ENCODE assay signal across 25 cellular contexts in the genomic region with DNA sequence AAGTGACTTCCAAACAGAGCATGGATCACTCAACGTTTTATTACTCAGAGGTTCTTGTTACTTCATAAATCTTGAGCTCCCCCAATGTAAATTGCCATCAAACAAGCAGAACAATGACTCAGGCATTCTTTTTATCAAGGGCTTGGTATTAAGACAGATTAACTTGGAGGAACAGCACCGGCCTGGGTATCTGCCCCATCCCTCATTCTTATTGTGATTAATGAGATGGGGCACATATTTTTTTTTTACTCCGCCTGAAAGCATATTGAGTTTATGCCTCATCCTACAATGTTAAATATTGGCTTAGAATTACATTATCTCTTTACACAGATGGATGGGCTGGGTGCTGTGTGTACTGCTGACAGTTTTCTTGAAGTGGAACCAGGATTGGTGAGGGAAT.
DNase-seq lines count a peak whose midpoint lies in the region; ATAC-seq and TF ChIP-seq lines count a peak whose summit lies in the region.
"Had no signal": no experiment of that assay in that cellular context is flagged by ENCODE, and none has a peak within 500 bp of the region (broad histone marks: within the 10 kb centered on the region; RNA-seq: fewer than 3 reads in every experiment).

No MANE protein-coding gene starts in this region.

- DNase-seq in SK-N-SH (no peak), NCI-H82 treated with DMSO at 0.1 percent for 48 hours (lab: John Stamatoyannopoulos, UW; ENCODE audit: unreplicated experiment) (peak; percentile 80), fibroblast of peridontal ligament (ENCODE audit: extremely low read depth) (peak; percentile 24), islet precursor cell (no peak), NOMO-1 treated with dmso at 0.1 percent for 144 hours (lab: John Stamatoyannopoulos, UW; ENCODE audit: unreplicated experiment) (no peak)
- DNase-seq in activated naive CD4-positive, alpha-beta T cell treated with Interleukin-2 at 50 U/mL for 16 hours: no peak
- no peak for DNase-seq in CD8-positive, alpha-beta memory T cell
- DNase-seq: activated CD4-positive, alpha-beta T cell treated with anti-CD3 and anti-CD28 coated beads for 48 hours; BE2C; cerebellar nuclear complex; COR-L47; left colon; MM.1S; naive thymus-derived CD4-positive, alpha-beta T cell; NCI-H1436; NCI-H2171; occipital lobe; PC-9; T-helper 17 cell; transverse colon had no signal

- no peaks in the 10 kb centered on the region for H3K9me3 ChIP-seq in SK-N-SH
- no peaks in the 10 kb centered on the region for H3K9me3 ChIP-seq in CD8-positive, alpha-beta memory T cell (ENCODE audit: low read length)
- H3K9me3 ChIP-seq: BE2C, gastroesophageal sphincter, transverse colon had no signal

- ATAC-seq in SK-N-SH treated with all-trans-retinoic acid at 6 μM for 48 hours: no peak
- ATAC-seq: activated naive CD4-positive, alpha-beta T cell treated with anti-CD3 and anti-CD28 coated beads, Interleukin-2, amount 50 U/mL, for 72 hours; gastroesophageal sphincter; HCT116; left colon; naive thymus-derived CD4-positive, alpha-beta T cell; T-helper 17 cell had no signal

- H3K4me1 Mint-ChIP-seq in CD8-positive, alpha-beta memory T cell: no peaks in the 10 kb centered on the region
- H3K4me1 Mint-ChIP-seq: naive thymus-derived CD4-positive, alpha-beta T cell; T-helper 17 cell had no signal

- no peaks in the 10 kb centered on the region for H4K20me1 ChIP-seq in SK-N-SH (ENCODE audit: insufficient read depth)

- H3K9me2 ChIP-seq in SK-N-SH: no peaks in the 10 kb centered on the region

- no peak overlapping the region for H3K9ac ChIP-seq in SK-N-SH

- peak overlapping the region in 1 of 2 experiments; percentile 82; a peak in 1 of 4 replicates for H3K27ac ChIP-seq in SK-N-SH (ENCODE audit: low read depth in 2 of 2, low read length in 1 of 2)
- H3K27ac ChIP-seq in CD8-positive, alpha-beta memory T cell (ENCODE audit: low read depth, low read length): no peak overlapping the region
- H3K27ac ChIP-seq: epithelial cell of prostate, gastroesophageal sphincter, PC-9, transverse colon had no signal

- 18% methylated on average over 3 of the region's 3 CpGs for WGBS in SK-N-SH (ENCODE audit: low lambda C conversion rate)

- TF ChIP-seq EP300 in SK-N-SH (IDR thresholded peaks at IDR 0.05; ENCODE audit: borderline replicate concordance in 1 of 2, low read depth in 1 of 2, low read length in 1 of 2): no peak

- CTCF ChIA-PET in SK-N-SH (lab: Yijun Ruan, JAX): interaction anchor here (0.6 to 1.5 kb wide), 4 partner anchors 8 to 257 kb away, joined by 3 to 7 read pairs (median 4); no protein-coding TSS in a partner anchor
- CTCF ChIA-PET in CD8-positive, alpha-beta memory T cell (lab: Charles Lee): no interaction called here

- no peak for TF ChIP-seq RAD21 in SK-N-SH (IDR thresholded peaks at IDR 0.05; ENCODE audit: low read length)

- H3K4me1 ChIP-seq in SK-N-SH (ENCODE audit: control insufficient read depth in 1 of 2, insufficient read depth in 2 of 2, low read depth in 1 of 2, low read length in 1 of 2): peaks cover 0 to 50% of the 10 kb centered on the region in 2 experiments; a peak in 2 of 4 replicates
- H3K4me1 ChIP-seq in CD8-positive, alpha-beta memory T cell (ENCODE audit: insufficient read depth, low read length): no peaks in the 10 kb centered on the region
- H3K4me1 ChIP-seq: BE2C, gastroesophageal sphincter, transverse colon had no signal

- no peak overlapping the region for H3K4me2 ChIP-seq in SK-N-SH
- H3K4me2 ChIP-seq: PC-9 had no signal

- H3K4me3 Mint-ChIP-seq in CD8-positive, alpha-beta memory T cell: no peak overlapping the region
- H3K4me3 Mint-ChIP-seq: naive thymus-derived CD4-positive, alpha-beta T cell; T-helper 17 cell had no signal

- peaks cover 5% of the 10 kb centered on the region; the same call in 1 of the 2 replicates for H3K27me3 ChIP-seq in SK-N-SH (ENCODE audit: insufficient read depth)
- no peaks in the 10 kb centered on the region for H3K27me3 ChIP-seq in CD8-positive, alpha-beta memory T cell (ENCODE audit: insufficient read depth, low read length, poor library complexity, severe bottlenecking)
- H3K27me3 ChIP-seq: BE2C, transverse colon had no signal

- H3K79me2 ChIP-seq in SK-N-SH (ENCODE audit: insufficient read depth): no peaks in the 10 kb centered on the region

- peaks cover 0 to 11% (median 2%) of the 10 kb centered on the region in 5 donors for H3K9me3 Mint-ChIP-seq in CD8-positive, alpha-beta memory T cell

- no peak for TF ChIP-seq CTCF in SK-N-SH (IDR thresholded peaks at IDR 0.05)

- POLR2A ChIA-PET in SK-N-SH (lab: Yijun Ruan, JAX): no interaction called here
- POLR2A ChIA-PET in CD8-positive, alpha-beta memory T cell (lab: Charles Lee): no interaction called here

- no peak overlapping the region for H3K4me3 ChIP-seq in SK-N-SH (ENCODE audit: low read depth in 2 of 2, low read length in 1 of 2)
- H3K4me3 ChIP-seq in CD8-positive, alpha-beta memory T cell (ENCODE audit: low read length): no peak overlapping the region
- H3K4me3 ChIP-seq: gastroesophageal sphincter, PC-9, transverse colon had no signal

- H3K27ac Mint-ChIP-seq in CD8-positive, alpha-beta memory T cell: no peak overlapping the region
- H3K27ac Mint-ChIP-seq: activated naive CD4-positive, alpha-beta T cell treated with anti-CD3 and anti-CD28 coated beads, Interleukin-2, amount 50 U/mL, for 72 hours; naive thymus-derived CD4-positive, alpha-beta T cell; T-helper 17 cell had no signal

- H3K36me3 Mint-ChIP-seq in CD8-positive, alpha-beta memory T cell: no peaks in the 10 kb centered on the region

- H3K27me3 Mint-ChIP-seq in CD8-positive, alpha-beta memory T cell: peaks cover 13 to 26% of the 10 kb centered on the region in 2 donors

- H2AFZ ChIP-seq in SK-N-SH (ENCODE audit: low read depth): no peak overlapping the region
- H2AFZ ChIP-seq: PC-9 had no signal

- H3K36me3 ChIP-seq in SK-N-SH (replicated peaks in 1 of 2; ENCODE audit: control insufficient read depth in 1 of 2, insufficient read depth in 2 of 2, low read length in 1 of 2): no peaks in the 10 kb centered on the region
- H3K36me3 ChIP-seq in CD8-positive, alpha-beta memory T cell (ENCODE audit: insufficient read depth, low read length): no peaks in the 10 kb centered on the region
- H3K36me3 ChIP-seq: BE2C, gastroesophageal sphincter, transverse colon had no signal

- no peaks in the 10 kb centered on the region for H3F3A ChIP-seq in SK-N-SH (replicated peaks; ENCODE audit: insufficient read depth)

TF ChIP-seq in SK-N-SH treated with all-trans-retinoic acid at 6 μM for 48 hours, 23 proteins besides CTCF, POLR2A, EP300 and RAD21 (continues in another document):
- TF ChIP-seq, protein P1, sequence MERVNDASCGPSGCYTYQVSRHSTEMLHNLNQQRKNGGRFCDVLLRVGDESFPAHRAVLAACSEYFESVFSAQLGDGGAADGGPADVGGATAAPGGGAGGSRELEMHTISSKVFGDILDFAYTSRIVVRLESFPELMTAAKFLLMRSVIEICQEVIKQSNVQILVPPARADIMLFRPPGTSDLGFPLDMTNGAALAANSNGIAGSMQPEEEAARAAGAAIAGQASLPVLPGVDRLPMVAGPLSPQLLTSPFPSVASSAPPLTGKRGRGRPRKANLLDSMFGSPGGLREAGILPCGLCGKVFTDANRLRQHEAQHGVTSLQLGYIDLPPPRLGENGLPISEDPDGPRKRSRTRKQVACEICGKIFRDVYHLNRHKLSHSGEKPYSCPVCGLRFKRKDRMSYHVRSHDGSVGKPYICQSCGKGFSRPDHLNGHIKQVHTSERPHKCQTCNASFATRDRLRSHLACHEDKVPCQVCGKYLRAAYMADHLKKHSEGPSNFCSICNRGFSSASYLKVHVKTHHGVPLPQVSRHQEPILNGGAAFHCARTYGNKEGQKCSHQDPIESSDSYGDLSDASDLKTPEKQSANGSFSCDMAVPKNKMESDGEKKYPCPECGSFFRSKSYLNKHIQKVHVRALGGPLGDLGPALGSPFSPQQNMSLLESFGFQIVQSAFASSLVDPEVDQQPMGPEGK (CRISPR knock-in tag; IDR thresholded peaks at IDR 0.05; ENCODE audit: borderline replicate concordance): peak; percentile 85; the same call in 1 of the 2 replicates
- no peak for TF ChIP-seq ZNF565 (CRISPR knock-in tag; conservative IDR thresholded peaks at IDR 0.05; ENCODE audit: low read depth)
- TF ChIP-seq GLIS3 (CRISPR knock-in tag; IDR thresholded peaks at IDR 0.05): peak; percentile 57; the same call in 1 of the 2 replicates
- TF ChIP-seq PPARA (CRISPR knock-in tag; IDR thresholded peaks at IDR 0.05; ENCODE audit: borderline replicate concordance): no peak
- TF ChIP-seq ISL1 (CRISPR knock-in tag; IDR thresholded peaks at IDR 0.05): peak; percentile 99
- TF ChIP-seq TCF4 (CRISPR knock-in tag; IDR thresholded peaks at IDR 0.05; ENCODE audit: borderline replicate concordance): peak; percentile 45; the same call in 1 of the 2 replicates

TF ChIP-seq in SK-N-SH, 30 proteins besides CTCF, POLR2A, EP300 and RAD21 (continues in another document):
- TF ChIP-seq MEF2A (IDR thresholded peaks at IDR 0.05; ENCODE audit: borderline replicate concordance, low read depth): no peak
- no peak for TF ChIP-seq FOSL2 (IDR thresholded peaks at IDR 0.05; ENCODE audit: borderline replicate concordance, low read depth)
- TF ChIP-seq, protein P2, sequence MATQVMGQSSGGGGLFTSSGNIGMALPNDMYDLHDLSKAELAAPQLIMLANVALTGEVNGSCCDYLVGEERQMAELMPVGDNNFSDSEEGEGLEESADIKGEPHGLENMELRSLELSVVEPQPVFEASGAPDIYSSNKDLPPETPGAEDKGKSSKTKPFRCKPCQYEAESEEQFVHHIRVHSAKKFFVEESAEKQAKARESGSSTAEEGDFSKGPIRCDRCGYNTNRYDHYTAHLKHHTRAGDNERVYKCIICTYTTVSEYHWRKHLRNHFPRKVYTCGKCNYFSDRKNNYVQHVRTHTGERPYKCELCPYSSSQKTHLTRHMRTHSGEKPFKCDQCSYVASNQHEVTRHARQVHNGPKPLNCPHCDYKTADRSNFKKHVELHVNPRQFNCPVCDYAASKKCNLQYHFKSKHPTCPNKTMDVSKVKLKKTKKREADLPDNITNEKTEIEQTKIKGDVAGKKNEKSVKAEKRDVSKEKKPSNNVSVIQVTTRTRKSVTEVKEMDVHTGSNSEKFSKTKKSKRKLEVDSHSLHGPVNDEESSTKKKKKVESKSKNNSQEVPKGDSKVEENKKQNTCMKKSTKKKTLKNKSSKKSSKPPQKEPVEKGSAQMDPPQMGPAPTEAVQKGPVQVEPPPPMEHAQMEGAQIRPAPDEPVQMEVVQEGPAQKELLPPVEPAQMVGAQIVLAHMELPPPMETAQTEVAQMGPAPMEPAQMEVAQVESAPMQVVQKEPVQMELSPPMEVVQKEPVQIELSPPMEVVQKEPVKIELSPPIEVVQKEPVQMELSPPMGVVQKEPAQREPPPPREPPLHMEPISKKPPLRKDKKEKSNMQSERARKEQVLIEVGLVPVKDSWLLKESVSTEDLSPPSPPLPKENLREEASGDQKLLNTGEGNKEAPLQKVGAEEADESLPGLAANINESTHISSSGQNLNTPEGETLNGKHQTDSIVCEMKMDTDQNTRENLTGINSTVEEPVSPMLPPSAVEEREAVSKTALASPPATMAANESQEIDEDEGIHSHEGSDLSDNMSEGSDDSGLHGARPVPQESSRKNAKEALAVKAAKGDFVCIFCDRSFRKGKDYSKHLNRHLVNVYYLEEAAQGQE (IDR thresholded peaks at IDR 0.05; ENCODE audit: low read depth, low read length): no peak
- TF ChIP-seq GABPA (IDR thresholded peaks at IDR 0.05; ENCODE audit: low read depth): no peak
- TF ChIP-seq FOXM1 (IDR thresholded peaks at IDR 0.05; ENCODE audit: low read depth): no peak

Comparison
In these comparisons a context has a peak if more than half of its experiments do, and no peak if none do; other contexts are left out.
1. DNase-seq: peak in NCI-H82 treated with DMSO at 0.1 percent for 48 hours (single experiment) and fibroblast of peridontal ligament (single experiment); none in SK-N-SH (single experiment), islet precursor cell (single experiment), activated naive CD4-positive, alpha-beta T cell treated with Interleukin-2 at 50 U/mL for 16 hours (single experiment), CD8-positive, alpha-beta memory T cell (0 of 5) and NOMO-1 treated with dmso at 0.1 percent for 144 hours (single experiment).